Comparison of ENCODE assay signal across 30 cellular contexts in genomic region chr10:115762029-115762428, GRCh38.
DNase-seq lines count a peak whose midpoint lies in the region; ATAC-seq, FAIRE-seq and TF ChIP-seq lines count a peak whose summit lies in the region.
"Had no signal": no experiment of that assay in that cellular context is flagged by ENCODE, and none has a peak within 500 bp of the region (broad histone marks: within the 10 kb centered on the region; RNA-seq: fewer than 3 reads in every experiment).

No MANE protein-coding gene starts in this region.

- no peaks in the 10 kb centered on the region for H3K36me3 ChIP-seq in HepG2 (replicated peaks in 1 of 2; ENCODE audit: control insufficient read depth in 1 of 2, insufficient read depth in 2 of 2, low read length in 2 of 2)
- H3K36me3 ChIP-seq in right lobe of liver, result no peaks in the 10 kb centered on the region
- no peaks in the 10 kb centered on the region for H3K36me3 ChIP-seq in uterus
- no peaks in the 10 kb centered on the region for H3K36me3 ChIP-seq in esophagus squamous epithelium
- no peaks in the 10 kb centered on the region for H3K36me3 ChIP-seq in Karpas-422 (ENCODE audit: insufficient read depth, low read length)
- H3K36me3 ChIP-seq: colonic mucosa, gastrocnemius medialis, lower lobe of right lung, right atrium auricular region, SJCRH30, spleen, thyroid gland, WERI-Rb-1 had no signal

- H3K27ac ChIP-seq in HepG2 (ENCODE audit: extremely low read length, insufficient read depth, low read length) (no peak overlapping the region), right lobe of liver (no peak overlapping the region), uterus (no peak overlapping the region), esophagus squamous epithelium (no peak overlapping the region), Karpas-422 (ENCODE audit: low read length) (no peak overlapping the region)
- H3K27ac ChIP-seq: colonic mucosa, gastrocnemius medialis, lower lobe of right lung, right atrium auricular region, SJCRH30, spleen, thyroid gland, WERI-Rb-1 had no signal

- H3K9me3 Mint-ChIP-seq in chondrocyte (ENCODE audit: low read depth), result peaks cover 6% of the 10 kb centered on the region
- H3K9me3 Mint-ChIP-seq: activated naive CD4-positive, alpha-beta T cell treated with anti-CD3 and anti-CD28 coated beads, Interleukin-2, amount 50 U/mL, for 24 hours had no signal

- no peaks in the 10 kb centered on the region for H3K9me2 ChIP-seq in Karpas-422 (replicated peaks; ENCODE audit: insufficient read depth, low read length)

- H3K36me3 Mint-ChIP-seq in chondrocyte (ENCODE audit: low read depth), result peaks cover 1% of the 10 kb centered on the region
- H3K36me3 Mint-ChIP-seq: activated naive CD4-positive, alpha-beta T cell treated with anti-CD3 and anti-CD28 coated beads, Interleukin-2, amount 50 U/mL, for 24 hours; natural killer cell had no signal

- BruUV-seq in HepG2 (replicated peaks; lab: Mats Ljungman, UMichigan), result no TSS peak

- TF ChIP-seq CTCF in HepG2 (CRISPR knock-in tag; IDR thresholded peaks at IDR 0.05) (no peak), right lobe of liver (IDR thresholded peaks at IDR 0.05) (no peak), chondrocyte (IDR thresholded peaks at IDR 0.05) (no peak), uterus (IDR thresholded peaks at IDR 0.05) (no peak), esophagus squamous epithelium (IDR thresholded peaks at IDR 0.05) (no peak)

- CTCF ChIA-PET in HepG2 (lab: Yijun Ruan, JAX; ENCODE audit: low intra/inter-chr PET ratio, low total read pairs), result no interaction called here

- H3K4me3 Mint-ChIP-seq in chondrocyte (ENCODE audit: unreplicated experiment), result no peak overlapping the region
- H3K4me3 Mint-ChIP-seq: activated naive CD4-positive, alpha-beta T cell treated with anti-CD3 and anti-CD28 coated beads, Interleukin-2, amount 50 U/mL, for 24 hours; CD4-positive, alpha-beta T cell; IgD-negative memory B cell; natural killer cell; stimulated activated naive CD8-positive, alpha-beta T cell treated with anti-CD3 and anti-CD28 coated beads, Interleukin-15, amount 100 ng/mL, for 72 hours had no signal

- H3K27me3 ChIP-seq in HepG2 (ENCODE audit: control insufficient read depth in 1 of 2, insufficient read depth in 2 of 2, low read length in 2 of 2) (no peaks in the 10 kb centered on the region), right lobe of liver (no peaks in the 10 kb centered on the region), uterus (no peaks in the 10 kb centered on the region), esophagus squamous epithelium (no peaks in the 10 kb centered on the region), Karpas-422 (ENCODE audit: low read length) (no peaks in the 10 kb centered on the region)
- H3K27me3 ChIP-seq: colonic mucosa, gastrocnemius medialis, right atrium auricular region, SJCRH30, spleen, thyroid gland had no signal

- H3K4me1 Mint-ChIP-seq in chondrocyte (ENCODE audit: low read depth), result peaks cover 14% of the 10 kb centered on the region
- H3K4me1 Mint-ChIP-seq: activated naive CD4-positive, alpha-beta T cell treated with anti-CD3 and anti-CD28 coated beads, Interleukin-2, amount 50 U/mL, for 24 hours; IgD-negative memory B cell; natural killer cell; stimulated activated naive CD8-positive, alpha-beta T cell treated with anti-CD3 and anti-CD28 coated beads, Interleukin-15, amount 100 ng/mL, for 72 hours had no signal

- H3K4me2 ChIP-seq in HepG2 (ENCODE audit: low read depth, low read length) (no peak overlapping the region), Karpas-422 (ENCODE audit: low read depth, low read length, poor library complexity, severe bottlenecking) (no peak overlapping the region)

- intact Hi-C loops in HepG2 (cut with micrococcal nuclease; ENCODE audit: unreplicated experiment), result no loop called here
- intact Hi-C loops in right lobe of liver (cut with DNase I), result no loop called here
- intact Hi-C loops in uterus (cut with DNase I; ENCODE audit: low total_unique reads), result no loop called here
- intact Hi-C loops in esophagus squamous epithelium (cut with DNase I), result no loop called here

- no peak overlapping the region for H3K9ac ChIP-seq in HepG2 (ENCODE audit: insufficient read depth, low read depth, low read length)
- H3K9ac ChIP-seq in Karpas-422 (ENCODE audit: low read length), result no peak overlapping the region

- TF ChIP-seq RAD21 in HepG2 (CRISPR knock-in tag; IDR thresholded peaks at IDR 0.05), result no peak

- H2AFZ ChIP-seq in HepG2 (ENCODE audit: low read length) (no peak overlapping the region), Karpas-422 (ENCODE audit: low read length) (no peak overlapping the region)

- no peak for FAIRE-seq in HepG2 (lab: Jason Lieb, UNC)
- FAIRE-seq: GM19239 had no signal

- no peak for ATAC-seq in HepG2
- ATAC-seq in right lobe of liver, result no peak
- ATAC-seq in GM18873 (IDR thresholded peaks at IDR 0.05; ENCODE audit: low FRiP score, unreplicated experiment), result no peak
- ATAC-seq: gastrocnemius medialis; lower lobe of right lung; natural killer cell; stimulated activated naive CD8-positive, alpha-beta T cell treated with anti-CD3 and anti-CD28 coated beads, Interleukin-15, amount 100 ng/mL, for 72 hours had no signal

- H3K9me3 ChIP-seq in HepG2 (ENCODE audit: low read length) (no peaks in the 10 kb centered on the region), right lobe of liver (no peaks in the 10 kb centered on the region), uterus (no peaks in the 10 kb centered on the region), esophagus squamous epithelium (no peaks in the 10 kb centered on the region), Karpas-422 (ENCODE audit: low read length) (no peaks in the 10 kb centered on the region)
- H3K9me3 ChIP-seq: colonic mucosa, gastrocnemius medialis, lower lobe of right lung, right atrium auricular region, SJCRH30, thyroid gland had no signal

- H3K27me3 Mint-ChIP-seq in chondrocyte (ENCODE audit: low read depth), result no peaks in the 10 kb centered on the region
- H3K27me3 Mint-ChIP-seq: activated naive CD4-positive, alpha-beta T cell treated with anti-CD3 and anti-CD28 coated beads, Interleukin-2, amount 50 U/mL, for 24 hours; CD4-positive, alpha-beta T cell; IgD-negative memory B cell; stimulated activated naive CD8-positive, alpha-beta T cell treated with anti-CD3 and anti-CD28 coated beads, Interleukin-15, amount 100 ng/mL, for 72 hours had no signal

- H3K79me2 ChIP-seq in HepG2 (ENCODE audit: insufficient read depth, low read length) (no peaks in the 10 kb centered on the region), Karpas-422 (ENCODE audit: low read length) (no peaks in the 10 kb centered on the region)

- no peaks in the 10 kb centered on the region for H3K4me1 ChIP-seq in HepG2 (ENCODE audit: insufficient read depth, low read length)
- H3K4me1 ChIP-seq in right lobe of liver, result no peaks in the 10 kb centered on the region
- H3K4me1 ChIP-seq in uterus, result no peaks in the 10 kb centered on the region
- no peaks in the 10 kb centered on the region for H3K4me1 ChIP-seq in esophagus squamous epithelium
- H3K4me1 ChIP-seq in Karpas-422 (ENCODE audit: low read length), result no peaks in the 10 kb centered on the region
- H3K4me1 ChIP-seq: colonic mucosa, gastrocnemius medialis, lower lobe of right lung, right atrium auricular region, spleen, thyroid gland had no signal

- no peak for DNase-seq in HepG2 (ENCODE audit: low spot score)
- DNase-seq in right lobe of liver, result no peak
- DNase-seq in chondrocyte (ENCODE audit: low spot score), result no peak
- DNase-seq in medulla oblongata (ENCODE audit: extremely low spot score), result peak; percentile 15
- DNase-seq in uterus, result peak; percentile 12 to 23
- no peak for DNase-seq in esophagus squamous epithelium (lab: John Stamatoyannopoulos, UW)
- no peak for DNase-seq in Karpas-422
- DNase-seq: activated CD4-positive, alpha-beta T cell treated with anti-CD3 and anti-CD28 coated beads for 4 hours; amygdala; CD4-positive, alpha-beta T cell; colonic mucosa; effector CD8-positive, alpha-beta T cell; gastrocnemius medialis; lower lobe of right lung; natural killer cell; NCI-H1048; NCI-H2171 treated with DMSO at 0.1 percent for 48 hours; NCI-H510A; spleen; stimulated activated CD4-positive, alpha-beta T cell treated with anti-CD3 and anti-CD28 coated beads, Interleukin-2, amount 100 ng/mL, for 24 hours; stimulated activated naive CD8-positive, alpha-beta T cell treated with anti-CD3 and anti-CD28 coated beads, Interleukin-15, amount 100 ng/mL, for 72 hours; T1000; thyroid gland; WERI-Rb-1 had no signal

- no peaks in the 10 kb centered on the region for H4K20me1 ChIP-seq in HepG2 (ENCODE audit: insufficient read depth, low read length)
- H4K20me1 ChIP-seq in Karpas-422 (ENCODE audit: insufficient read depth, low read depth, low read length), result no peaks in the 10 kb centered on the region

- H3K27ac Mint-ChIP-seq in chondrocyte (ENCODE audit: unreplicated experiment), result peak overlapping the region; percentile 79
- H3K27ac Mint-ChIP-seq: activated naive CD4-positive, alpha-beta T cell treated with anti-CD3 and anti-CD28 coated beads, Interleukin-2, amount 50 U/mL, for 24 hours; CD4-positive, alpha-beta T cell; IgD-negative memory B cell; natural killer cell; stimulated activated naive CD8-positive, alpha-beta T cell treated with anti-CD3 and anti-CD28 coated beads, Interleukin-15, amount 100 ng/mL, for 72 hours had no signal

- POLR2A ChIA-PET in HepG2 (lab: Yijun Ruan, JAX), result no interaction called here

- in situ Hi-C loops in HepG2 (cut with HindIII; ENCODE audit: extremely low pct_ligation_motif_present, low pct_unique_long_range_greater_than_20kb), result no loop called here

- TF ChIP-seq EP300 in HepG2 (IDR thresholded peaks at IDR 0.05; ENCODE audit: low read depth in 2 of 2, low read length in 2 of 2) (no peak), HepG2 (CRISPR knock-in tag; IDR thresholded peaks at IDR 0.05; ENCODE audit: borderline replicate concordance) (no peak)

- TF ChIP-seq POLR2A in HepG2 (IDR thresholded peaks at IDR 0.05; ENCODE audit: insufficient read depth in 1 of 2, low read depth in 2 of 2, low read length in 2 of 2), result no peak
- TF ChIP-seq POLR2A in right lobe of liver (IDR thresholded peaks at IDR 0.05), result no peak
- no peak for TF ChIP-seq POLR2A in uterus (IDR thresholded peaks at IDR 0.05)
- no peak for TF ChIP-seq POLR2A in esophagus squamous epithelium (IDR thresholded peaks at IDR 0.05)

- H3K4me3 ChIP-seq in HepG2 (replicated peaks in 1 of 3; ENCODE audit: insufficient read depth in 1 of 3, low read depth in 2 of 3, low read length in 3 of 3) (no peak overlapping the region), right lobe of liver (no peak overlapping the region), uterus (no peak overlapping the region), esophagus squamous epithelium (no peak overlapping the region), Karpas-422 (ENCODE audit: low read length) (no peak overlapping the region)
- H3K4me3 ChIP-seq: colonic mucosa, gastrocnemius medialis, lower lobe of right lung, right atrium auricular region, SJCRH30, spleen, thyroid gland had no signal

TF ChIP-seq in HepG2, 621 proteins besides CTCF, POLR2A, EP300 and RAD21 (continues in another document):
- TF ChIP-seq ATF7 (IDR thresholded peaks at IDR 0.05), result peak; percentile 37; the same call in 1 of the 2 replicates
- no peak for TF ChIP-seq ATF7 (CRISPR knock-in tag; IDR thresholded peaks at IDR 0.05)

Comparison
In these comparisons a context has a peak if more than half of its experiments do, and no peak if none do; other contexts are left out.
1. DNase-seq: peak in medulla oblongata (single experiment) and uterus (2 of 2); none in HepG2 (single experiment), right lobe of liver (0 of 3), chondrocyte (single experiment), esophagus squamous epithelium (single experiment) and Karpas-422 (single experiment).